14 cellular contexts compared by ENCODE assay signal in the genomic region with DNA sequence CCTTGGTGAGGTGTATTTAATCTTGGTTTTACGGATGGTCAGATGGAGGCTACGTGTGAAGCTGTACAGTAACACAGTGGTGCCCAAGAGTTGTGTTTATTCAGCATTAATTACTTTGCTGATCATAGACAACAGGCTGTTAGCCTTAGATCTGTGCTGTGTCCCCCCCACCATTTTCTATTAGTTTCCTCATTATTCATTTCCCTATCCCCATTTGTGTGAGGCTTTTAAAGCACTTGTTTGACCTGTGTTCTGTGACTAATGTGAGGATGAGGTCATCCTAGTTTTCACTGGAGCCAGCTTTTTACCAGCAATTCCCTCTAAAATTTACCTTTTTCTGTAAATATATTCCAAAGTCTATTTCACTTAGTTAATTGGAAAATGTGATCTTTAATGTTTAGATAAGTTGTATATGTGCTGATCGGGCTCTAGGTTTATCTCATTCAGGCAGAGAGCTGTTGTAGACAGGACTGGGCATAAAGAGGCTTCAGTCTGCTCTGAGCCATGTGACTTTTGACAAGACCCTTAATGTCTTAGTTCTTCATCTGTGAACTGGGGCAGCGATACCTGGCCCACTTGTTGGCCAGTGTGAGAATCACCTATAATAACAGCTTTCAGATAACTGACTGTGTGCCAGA. TPM values are rescaled to one million over a fixed set of nuclear protein-coding genes. Genes with fewer than 3 reads are reported as not detected.
A peak's percentile ranks its signal among the peaks of the same experiment; 100 is the strongest.
DNase-seq lines count a peak whose midpoint lies in the region; ATAC-seq and TF ChIP-seq lines count a peak whose summit lies in the region.
"Had no signal": no experiment of that assay in that cellular context is flagged by ENCODE, and none has a peak within 500 bp of the region (broad histone marks: within the 10 kb centered on the region; RNA-seq: fewer than 3 reads in every experiment).

No MANE protein-coding gene starts in this region.

- TF ChIP-seq POLR2A in gastroesophageal sphincter (IDR thresholded peaks at IDR 0.05) = no peak
- TF ChIP-seq POLR2A in stomach (IDR thresholded peaks at IDR 0.05) = no peak

- WGBS in gastroesophageal sphincter (ENCODE audit: low coverage in 1 of 2), 2 donors = 58 to 69% methylated on average over 3 to 4 of the region's 4 CpGs
- 85 to 93% (median 86%) methylated on average over 4 of the region's 4 CpGs for WGBS in stomach, 5 donors

- no peaks in the 10 kb centered on the region for H3K9me3 Mint-ChIP-seq in activated CD8-positive, alpha-beta memory T cell treated with anti-CD3 and anti-CD28 coated beads, Interleukin-2, amount 10 ng/mL, durations not matched to agents 7 days and 5 days (ENCODE audit: low read depth)
- no peaks in the 10 kb centered on the region for H3K9me3 Mint-ChIP-seq in T-cell

- TF ChIP-seq CTCF in gastroesophageal sphincter (IDR thresholded peaks at IDR 0.05) = no peak
- no peak for TF ChIP-seq CTCF in stomach (IDR thresholded peaks at IDR 0.05)

- H3K4me1 ChIP-seq in gastroesophageal sphincter (peaks cover 9 to 69% (median 12%) of the 10 kb centered on the region in 3 donors), stomach (peaks cover 25 to 78% (median 49%) of the 10 kb centered on the region in 4 donors)

- H3K27me3 ChIP-seq in gastroesophageal sphincter (no peaks in the 10 kb centered on the region), stomach (no peaks in the 10 kb centered on the region)
- H3K27me3 ChIP-seq: esophagus squamous epithelium had no signal

- H3K27ac Mint-ChIP-seq in activated CD8-positive, alpha-beta memory T cell treated with anti-CD3 and anti-CD28 coated beads, Interleukin-2, amount 10 ng/mL, durations not matched to agents 7 days and 5 days = peak overlapping the region; percentile 22
- peak overlapping the region; percentile 2 to 24 for H3K27ac Mint-ChIP-seq in T-cell

- peaks cover 55% of the 10 kb centered on the region for H3K36me3 Mint-ChIP-seq in activated CD8-positive, alpha-beta memory T cell treated with anti-CD3 and anti-CD28 coated beads, Interleukin-2, amount 10 ng/mL, durations not matched to agents 7 days and 5 days
- H3K36me3 Mint-ChIP-seq in T-cell = peaks cover 35% of the 10 kb centered on the region

- intact Hi-C loops in stomach (cut with DNase I; ENCODE audit: low total_unique reads) = no loop called here

- no peak for DNase-seq in activated CD8-positive, alpha-beta memory T cell treated with anti-CD3 and anti-CD28 coated beads, Interleukin-2, amount 10 ng/mL, durations not matched to agents 7 days and 5 days
- DNase-seq in activated CD8-positive, alpha-beta memory T cell treated with anti-CD3 and anti-CD28 coated beads for 24 hours = no peak
- DNase-seq in T-cell = no peak
- DNase-seq in stomach = no peak
- DNase-seq in activated naive CD4-positive, alpha-beta T cell (lab: John Stamatoyannopoulos, UW) = no peak
- DNase-seq: activated CD4-positive, CD25-positive, alpha-beta regulatory T cell treated with anti-CD3 and anti-CD28 coated beads, Interleukin-2, amount 50 U/mL, for 72 hours; esophagus squamous epithelium; left ventricle myocardium inferior; NCI-H2029; SHP77 had no signal

- no peak for ATAC-seq in activated CD8-positive, alpha-beta memory T cell treated with anti-CD3 and anti-CD28 coated beads, Interleukin-2, amount 10 ng/mL, durations not matched to agents 7 days and 5 days
- ATAC-seq in T-cell (replicated peaks in 1 of 4) (no peak), gastroesophageal sphincter (no peak), GM18520 (IDR thresholded peaks at IDR 0.05; ENCODE audit: unreplicated experiment) (no peak), GM19463 (IDR thresholded peaks at IDR 0.05; ENCODE audit: unreplicated experiment) (no peak)

- TF ChIP-seq EP300 in gastroesophageal sphincter (IDR thresholded peaks at IDR 0.05) = no peak
- no peak for TF ChIP-seq EP300 in stomach (IDR thresholded peaks at IDR 0.05)

- H3K36me3 ChIP-seq in gastroesophageal sphincter (peaks cover 0 to 33% of the 10 kb centered on the region in 2 donors), stomach (peaks cover 16 to 56% (median 43%) of the 10 kb centered on the region in 4 donors)

- H3K4me3 Mint-ChIP-seq in activated CD8-positive, alpha-beta memory T cell treated with anti-CD3 and anti-CD28 coated beads, Interleukin-2, amount 10 ng/mL, durations not matched to agents 7 days and 5 days = no peak overlapping the region
- H3K4me3 Mint-ChIP-seq in T-cell = peak overlapping the region in 1 of 3 donors; percentile 10

- no peak overlapping the region for H3K4me3 ChIP-seq in gastroesophageal sphincter
- no peak overlapping the region for H3K4me3 ChIP-seq in stomach
- H3K4me3 ChIP-seq: esophagus squamous epithelium, left ventricle myocardium inferior had no signal

- POLR2A ChIA-PET in T-cell (lab: Charles Lee) = interaction anchor here (0.5 to 0.9 kb wide), 4 partner anchors 9 to 710 kb away, joined by 3 to 7 read pairs (median 5); no protein-coding TSS in a partner anchor

- no peaks in the 10 kb centered on the region for H3K27me3 Mint-ChIP-seq in activated CD8-positive, alpha-beta memory T cell treated with anti-CD3 and anti-CD28 coated beads, Interleukin-2, amount 10 ng/mL, durations not matched to agents 7 days and 5 days
- no peaks in the 10 kb centered on the region for H3K27me3 Mint-ChIP-seq in T-cell

- no peaks in the 10 kb centered on the region for H3K9me3 ChIP-seq in gastroesophageal sphincter
- H3K9me3 ChIP-seq in stomach = no peaks in the 10 kb centered on the region
- H3K9me3 ChIP-seq: esophagus squamous epithelium, left ventricle myocardium inferior had no signal

- H3K27ac ChIP-seq in gastroesophageal sphincter = peak overlapping the region in 3 of 4 donors; percentile 3 to 76 (median 76)
- H3K27ac ChIP-seq in stomach = peak overlapping the region in 4 of 5 donors; percentile 9 to 82 (median 50)
- H3K27ac ChIP-seq: left ventricle myocardium inferior had no signal

- H3K4me1 Mint-ChIP-seq in activated CD8-positive, alpha-beta memory T cell treated with anti-CD3 and anti-CD28 coated beads, Interleukin-2, amount 10 ng/mL, durations not matched to agents 7 days and 5 days = peaks cover 47% of the 10 kb centered on the region
- peaks cover 73% of the 10 kb centered on the region in 3 donors for H3K4me1 Mint-ChIP-seq in T-cell

- CTCF ChIA-PET in activated CD8-positive, alpha-beta memory T cell treated with anti-CD3 and anti-CD28 coated beads, Interleukin-2, amount 10 ng/mL, durations not matched to agents 7 days and 5 days (lab: Charles Lee) = interaction anchor here (1.1 to 1.5 kb wide), 2 partner anchors 8 to 154 kb away, joined by 3 read pairs; partner anchors contain the start of genes C20orf203 and MAPRE1
- CTCF ChIA-PET in T-cell (lab: Charles Lee) = interaction anchor here in 1 of 2 donors (1.3 kb wide), 1 partner anchor 9 kb away, joined by 3 read pairs; no protein-coding TSS in a partner anchor

RNA-seq across cellular contexts. Expression of gene MAPRE1, which starts 8.4 kb away (rescaled TPM):
- total RNA-seq in activated CD8-positive, alpha-beta memory T cell treated with anti-CD3 and anti-CD28 coated beads, Interleukin-2, amount 10 ng/mL, durations not matched to agents 7 days and 5 days = 100 to 1,000 TPM; 114 to 149 TPM
- total RNA-seq in T-cell (100 to 1,000 TPM in 1 of 5 donors, 10 to 100 TPM in 4; 67.9 to 104 (median 77.8) TPM), gastroesophageal sphincter (100 to 1,000 TPM; 148 to 158 (median 150) TPM), stomach (100 to 1,000 TPM in 1 of 5 donors, 10 to 100 TPM in 4; 24.5 to 143 (median 62.2) TPM)
- polyA plus RNA-seq in stomach = 10 to 100 TPM; 26.3 to 57.9 (median 49.7) TPM

RNA-seq across cellular contexts. Expression of gene EFCAB8, which starts 30.6 kb away (rescaled TPM):
- 1 to 10 TPM in 1 of 2 experiments, under 1 TPM in 1; 0.30 to 1.1 TPM for total RNA-seq in activated CD8-positive, alpha-beta memory T cell treated with anti-CD3 and anti-CD28 coated beads, Interleukin-2, amount 10 ng/mL, durations not matched to agents 7 days and 5 days
- 1 to 10 TPM in 4 of 5 donors, under 1 TPM in 1; 0.80 to 1.5 (median 1.2) TPM for total RNA-seq in T-cell
- total RNA-seq in gastroesophageal sphincter = under 1 TPM in 2 of 4 donors, not detected in 2; 0.13 to 0.78 TPM
- under 1 TPM in 2 of 5 donors, not detected in 3; 0.18 to 0.45 TPM for total RNA-seq in stomach
- not detected for polyA plus RNA-seq in stomach
- total RNA-seq: left ventricle myocardium inferior had no signal
- polyA plus RNA-seq: AG04450 had no signal
